ENCODE assay signal across 9 cellular contexts in the genomic region with DNA sequence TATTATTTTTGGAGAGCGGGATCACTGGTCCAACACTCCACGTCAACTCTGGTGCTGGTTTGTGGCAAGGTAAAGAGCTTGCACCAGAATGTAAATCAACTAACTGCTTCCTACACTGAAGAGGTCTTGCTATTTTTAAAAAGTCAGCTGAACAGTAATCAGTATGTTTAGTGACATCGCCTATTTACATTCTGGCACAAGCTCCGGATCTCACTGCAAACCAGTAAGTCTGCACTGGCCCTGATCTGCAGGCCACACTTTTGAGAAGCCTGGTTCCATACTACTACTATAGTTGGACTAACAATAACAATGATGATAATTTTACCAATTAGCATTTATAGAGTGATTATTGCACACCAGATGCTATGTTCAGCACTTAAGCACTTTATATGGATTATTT. TPM values are rescaled to one million over a fixed set of nuclear protein-coding genes. Genes with fewer than 3 reads are reported as not detected.
DNase-seq lines count a peak whose midpoint lies in the region; ATAC-seq, FAIRE-seq and TF ChIP-seq lines count a peak whose summit lies in the region.
"Not testable (repeated sequence)": the region's sequence is repeated elsewhere in the genome, so short reads cannot be mapped to it uniquely, and the experiment has no call there.
"Had no signal": no experiment of that assay in that cellular context is flagged by ENCODE, and none has a peak within 500 bp of the region (broad histone marks: within the 10 kb centered on the region; RNA-seq: fewer than 3 reads in every experiment).

No MANE protein-coding gene starts in this region.

- BruUV-seq in IMR-90 (replicated peaks; lab: Mats Ljungman, UMichigan) = not testable (repeated sequence)

- not testable (repeated sequence) for TF ChIP-seq RAD21 in A549 (conservative IDR thresholded peaks at IDR 0.05 in 1 of 2, IDR thresholded peaks at IDR 0.05 in 1 of 2); IMR-90 (IDR thresholded peaks at IDR 0.05; ENCODE audit: low read length)

- ATAC-seq in A549 (peak in 1 of 2 experiments; percentile 58; a peak in 3 of 6 replicates), IMR-90 (ENCODE audit: low read depth) (peak; percentile 75), Right ventricle myocardium inferior (peak; percentile 56), heart right ventricle (peak in 5 of 8 donors; percentile 39 to 64 (median 48)), left lung (peak; percentile 79), pancreas (peak; percentile 40 to 75 (median 60))

- H3K9me3 ChIP-seq in A549; IMR-90 (ENCODE audit: control insufficient read depth, insufficient read depth, low read length); heart right ventricle; left lung; pancreas: not testable (repeated sequence)

- H3K14ac ChIP-seq in IMR-90 (replicated peaks; ENCODE audit: low read depth, low read length) = not testable (repeated sequence)

- not testable (repeated sequence) for FAIRE-seq in A549 (lab: Jason Lieb, UNC); pancreas (lab: Jason Lieb, UNC)

- POLR2A ChIA-PET in A549 (lab: Yijun Ruan, JAX); IMR-90 (lab: Charles Lee; ENCODE audit: unreplicated experiment): not testable (repeated sequence)

- H3K4me1 ChIP-seq in A549 (peaks cover 29% of the 10 kb centered on the region), heart right ventricle (peaks cover 0 to 50% (median 14%) of the 10 kb centered on the region in 9 donors), pancreas (peaks cover 13 to 29% (median 26%) of the 10 kb centered on the region in 3 donors)
- H3K4me1 ChIP-seq in IMR-90 (ENCODE audit: control insufficient read depth, insufficient read depth, low read length); left lung: not testable (repeated sequence)

- not testable (repeated sequence) for H3K9ac ChIP-seq in IMR-90 (ENCODE audit: low read depth, low read length)

- not testable (repeated sequence) for H3K56ac ChIP-seq in IMR-90 (ENCODE audit: extremely low read depth, insufficient read depth, low read length)

- not testable (repeated sequence) for H2AFZ ChIP-seq in IMR-90 (replicated peaks; ENCODE audit: low read length, poor library complexity)

- H2BK15ac ChIP-seq in IMR-90 (ENCODE audit: low read depth, low read length) = not testable (repeated sequence)

- not testable (repeated sequence) for TF ChIP-seq POLR2A in A549 (IDR thresholded peaks at IDR 0.05; ENCODE audit: low read length); IMR-90 (IDR thresholded peaks at IDR 0.05; ENCODE audit: low read depth, low read length)

- not testable (repeated sequence) for H2AK9ac ChIP-seq in IMR-90 (replicated peaks; ENCODE audit: low read depth, low read length, poor library complexity)

- H3K4me3 ChIP-seq in A549; IMR-90 (ENCODE audit: insufficient read depth, low read depth, low read length); heart right ventricle; left lung; pancreas: not testable (repeated sequence)

- intact Hi-C loops in IMR-90 (cut with micrococcal nuclease); Right ventricle myocardium inferior (cut with DNase I); heart right ventricle (cut with DNase I); left lung (cut with DNase I); pancreas (cut with DNase I): not testable (repeated sequence)

- not testable (repeated sequence) for H2BK20ac ChIP-seq in IMR-90 (ENCODE audit: low read depth, low read length)

- H3K23ac ChIP-seq in IMR-90 (ENCODE audit: low read depth, low read length) = not testable (repeated sequence)

- not testable (repeated sequence) for DNase-seq in A549 (ENCODE audit: low read depth in 1 of 2, low spot score in 1 of 2); IMR-90; Right ventricle myocardium inferior (ENCODE audit: missing footprints); heart right ventricle; left lung; pancreas

- not testable (repeated sequence) for H3K4ac ChIP-seq in IMR-90 (ENCODE audit: low read depth, low read length)

- not testable (repeated sequence) for TF ChIP-seq CTCF in A549 (IDR thresholded peaks at IDR 0.05); IMR-90 (conservative IDR thresholded peaks at IDR 0.05; ENCODE audit: low read depth, low read length); VCaP (conservative IDR thresholded peaks at IDR 0.05); heart right ventricle (IDR thresholded peaks at IDR 0.05); left lung (IDR thresholded peaks at IDR 0.05); pancreas (IDR thresholded peaks at IDR 0.05)

- H3K79me1 ChIP-seq in IMR-90 (ENCODE audit: low read depth in 1 of 2, low read length in 2 of 2) = peaks cover 8 to 23% of the 10 kb centered on the region in 2 experiments; a peak in 3 of 4 replicates

- not testable (repeated sequence) for H3K36me3 ChIP-seq in IMR-90 (ENCODE audit: control insufficient read depth, insufficient read depth, low read length); heart right ventricle; left lung; pancreas

- in situ Hi-C loops in IMR-90 (cut with MboI; ENCODE audit: low sequenced_read_pairs) = not testable (repeated sequence)

- not testable (repeated sequence) for H2BK120ac ChIP-seq in IMR-90 (ENCODE audit: low read depth, low read length)

- H3K4me2 ChIP-seq in A549 = peak overlapping the region; percentile 22; the same call in 2 of the 3 replicates
- H3K4me2 ChIP-seq in IMR-90 (ENCODE audit: low read depth, low read length) = not testable (repeated sequence)

- not testable (repeated sequence) for H3K27me3 ChIP-seq in IMR-90 (ENCODE audit: control insufficient read depth, insufficient read depth, low read length); heart right ventricle; left lung; pancreas

- H2AK5ac ChIP-seq in IMR-90 (ENCODE audit: low read depth, low read length) = not testable (repeated sequence)

- H2BK5ac ChIP-seq in IMR-90 (ENCODE audit: low read depth, low read length, poor library complexity, severe bottlenecking) = not testable (repeated sequence)

- CTCF ChIA-PET in A549 (lab: Yijun Ruan, JAX); IMR-90 (lab: Yijun Ruan, JAX): not testable (repeated sequence)

- not testable (repeated sequence) for TF ChIP-seq EP300 in A549 (IDR thresholded peaks at IDR 0.05)

- not testable (repeated sequence) for H4K91ac ChIP-seq in IMR-90 (ENCODE audit: insufficient read depth, low read depth, low read length)

- not testable (repeated sequence) for H4K5ac ChIP-seq in IMR-90 (ENCODE audit: low read depth, low read length)

- not testable (repeated sequence) for H3K9me1 ChIP-seq in IMR-90 (ENCODE audit: insufficient read depth, low read length)

- H3K18ac ChIP-seq in IMR-90 (ENCODE audit: low read depth, low read length) = not testable (repeated sequence)

- dilution Hi-C loops in IMR-90 (cut with HindIII; ENCODE audit: low sequenced_read_pairs, unreplicated experiment) = not testable (repeated sequence)

- not testable (repeated sequence) for H4K8ac ChIP-seq in IMR-90 (ENCODE audit: low read depth in 2 of 2, low read length in 2 of 2)

- not testable (repeated sequence) for H3K27ac ChIP-seq in A549; IMR-90 (ENCODE audit: insufficient read depth, low read length); left lung
- peak overlapping the region; percentile 20; the same call in 1 of the 2 replicates for H3K27ac ChIP-seq in VCaP
- peak overlapping the region in 5 of 10 donors; percentile 10 to 53 (median 30) for H3K27ac ChIP-seq in heart right ventricle
- peak overlapping the region in 1 of 4 donors; percentile 4 for H3K27ac ChIP-seq in pancreas

- H4K20me1 ChIP-seq in IMR-90 (ENCODE audit: insufficient read depth, low read length) = not testable (repeated sequence)

- WGBS in A549 (ENCODE audit: missing lambda C conversion rate) = 58% methylated on average over 4 of the region's 4 CpGs
- WGBS in IMR-90 (ENCODE audit: extremely low coverage in 2 of 2, insufficient read length in 1 of 2), 2 experiments = no CpG with 5 or more reads among the region's 4 CpGs
- 57 to 71% methylated on average over 4 of the region's 4 CpGs for WGBS in heart right ventricle, 2 donors
- 44 to 47% methylated on average over 4 of the region's 4 CpGs for WGBS in pancreas, 2 donors

RNA-seq across cellular contexts. Expression of gene FANK1, which starts 6.9 kb away (rescaled TPM):
- 4.3 and 5.3 TPM in 2 replicates for polyA plus RNA-seq in A549 (2011; rRNA removed)
- 1.6 and 2.1 TPM in 2 replicates for polyA plus RNA-seq in A549 (2012; cell fraction: cytosol; rRNA removed)
- polyA plus RNA-seq in A549 (2012; cell fraction: nucleus; rRNA removed) = 1.8 and 5.4 TPM in 2 replicates
- 3.4 to 5.6 TPM (median 4.1 TPM) in 3 replicates for polyA plus RNA-seq in A549 (2017; fragmentation: RNase III; extraction: RNeasy Plus Mini Kit Qiagen cat#74134 plus additional on column Dnase treatment)
- 3.9 and 5.4 TPM in 2 replicates for polyA minus RNA-seq in A549 (2011; rRNA and poly(A)+ RNA removed)
- 0.90 and 1.9 TPM in 2 replicates for total RNA-seq in IMR-90 (2012; rRNA removed)
- polyA plus RNA-seq in IMR-90 (2012; rRNA removed) = 2.0 and 2.2 TPM in 2 replicates
- polyA plus RNA-seq in IMR-90 (2012; cell fraction: cytosol; rRNA removed) = 0.56 and 0.67 TPM in 2 replicates
- polyA plus RNA-seq in IMR-90 (2012; cell fraction: nucleus; rRNA removed; ENCODE audit: low replicate concordance) = 1.0 and 7.5 TPM in 2 replicates
- total RNA-seq in Right ventricle myocardium inferior = 0.51 TPM
- total RNA-seq in heart right ventricle = under 1 TPM in 7 of 10 donors, not detected in 3; 0.40 to 0.89 (median 0.68) TPM
- polyA plus RNA-seq in heart right ventricle = 1 to 10 TPM in 1 of 2 donors, under 1 TPM in 1; 0.64 to 1.2 TPM
- total RNA-seq in left lung = 1 to 10 TPM; 4.3 to 4.4 TPM
- 1 to 10 TPM; 1.6 to 4.3 (median 2.3) TPM for total RNA-seq in pancreas
- polyA plus RNA-seq in pancreas = 10 to 100 TPM in 1 of 2 donors, 1 to 10 TPM in 1; 5.7 to 13.2 TPM
- polyA plus RNA-seq: CD8-positive, alpha-beta memory T cell; IgD-negative memory B cell had no signal

RNA-seq across cellular contexts. Expression of gene DHX32, which starts 8.3 kb away (rescaled TPM):
- polyA plus RNA-seq in A549 (2011; rRNA removed) (59.2 and 61.8 TPM in 2 replicates), A549 (2017; fragmentation: RNase III; extraction: RNeasy Plus Mini Kit Qiagen cat#74134 plus additional on column Dnase treatment) (28.2 to 40.5 TPM (median 37.4 TPM) in 3 replicates), IMR-90 (2012; rRNA removed) (11.5 and 15.6 TPM in 2 replicates), heart right ventricle (10 to 100 TPM; 15.8 to 38.2 TPM), pancreas (10 to 100 TPM; 16.9 to 18.6 TPM)
- polyA plus RNA-seq in A549 (2012; cell fraction: cytosol; rRNA removed) = 14.3 and 16.2 TPM in 2 replicates
- 10.0 and 15.6 TPM in 2 replicates for polyA plus RNA-seq in A549 (2012; cell fraction: nucleus; rRNA removed)
- 32.2 and 34.6 TPM in 2 replicates for polyA minus RNA-seq in A549 (2011; rRNA and poly(A)+ RNA removed)
- total RNA-seq in IMR-90 (2012; rRNA removed) (27.8 and 35.0 TPM in 2 replicates), Right ventricle myocardium inferior (42.3 TPM), heart right ventricle (10 to 100 TPM; 40.2 to 81.7 (median 49.6) TPM), left lung (10 to 100 TPM; 31.0 to 32.0 TPM), pancreas (10 to 100 TPM; 17.2 to 33.1 (median 24.9) TPM)
- polyA plus RNA-seq in IMR-90 (2012; cell fraction: cytosol; rRNA removed) = 4.6 and 5.6 TPM in 2 replicates
- 4.2 and 27.9 TPM in 2 replicates for polyA plus RNA-seq in IMR-90 (2012; cell fraction: nucleus; rRNA removed; ENCODE audit: low replicate concordance)
